7 cellular contexts compared by ENCODE assay signal in the genomic region with DNA sequence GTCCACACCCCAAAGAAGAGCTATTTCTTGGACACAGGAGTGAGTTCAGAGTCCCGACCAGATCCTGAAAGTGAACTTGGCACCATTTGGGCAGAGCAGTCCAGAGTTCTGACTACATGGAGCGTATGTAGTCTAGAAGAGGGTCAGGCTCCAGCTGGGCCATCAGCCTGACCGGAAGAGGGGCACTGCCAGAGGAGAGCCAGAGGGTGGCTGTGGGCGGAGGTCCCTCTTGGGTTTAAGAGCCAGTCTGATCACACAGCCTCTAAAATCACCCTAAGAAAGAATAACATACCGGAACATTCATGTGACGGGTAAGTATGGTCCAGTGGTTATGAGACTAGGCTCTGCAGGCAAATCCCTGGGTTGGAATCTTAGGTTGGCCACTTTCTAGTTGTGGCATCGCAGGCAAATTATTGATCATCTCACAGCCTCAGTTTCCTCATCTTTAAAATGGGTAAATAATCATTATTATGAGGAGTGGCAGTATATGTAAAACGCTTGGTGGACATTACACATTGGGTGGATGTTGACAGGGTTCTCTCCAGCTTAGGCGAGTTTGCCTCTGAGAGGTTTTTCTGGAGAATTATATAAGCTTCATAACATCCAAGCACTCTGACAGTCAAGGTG. TPM values are rescaled to one million over a fixed set of nuclear protein-coding genes. Genes with fewer than 3 reads are reported as not detected.
A peak's percentile ranks its signal among the peaks of the same experiment; 100 is the strongest.
DNase-seq lines count a peak whose midpoint lies in the region; ATAC-seq, FAIRE-seq and TF ChIP-seq lines count a peak whose summit lies in the region.

No MANE protein-coding gene starts in this region.

- no peak for FAIRE-seq in keratinocyte (lab: Jason Lieb, UNC)

- DNase-seq in activated naive CD8-positive, alpha-beta T cell treated with anti-CD3 and anti-CD28 coated beads, Interleukin-2, amount 10 ng/mL, durations not matched to agents 7 days and 5 days, result no peak
- DNase-seq in keratinocyte (ENCODE audit: low read depth, low spot score), result no peak
- no peak for DNase-seq in NCI-H1930 (lab: John Stamatoyannopoulos, UW)
- no peak for DNase-seq in COLO668 (lab: John Stamatoyannopoulos, UW; ENCODE audit: unreplicated experiment)

- TF ChIP-seq CTCF in keratinocyte (optimal IDR thresholded peaks at IDR 0.05 in 1 of 3, IDR thresholded peaks at IDR 0.05 in 1 of 3, conservative IDR thresholded peaks at IDR 0.05 in 1 of 3; ENCODE audit: extremely low read depth in 1 of 3, insufficient read depth in 2 of 3, low read length in 3 of 3), result no peak

- peak overlapping the region; percentile 96 for H3K4me3 Mint-ChIP-seq in activated naive CD8-positive, alpha-beta T cell treated with anti-CD3 and anti-CD28 coated beads, Interleukin-2, amount 10 ng/mL, durations not matched to agents 7 days and 5 days

- dilution Hi-C loops in keratinocyte (cut with MboI; ENCODE audit: extremely low pct_ligation_motif_present, low sequenced_read_pairs), result no loop called here

- H3K4me2 ChIP-seq in keratinocyte (ENCODE audit: control insufficient read depth, extremely low read depth, insufficient read depth, low read depth, low read length), result peak overlapping the region; percentile 79

- peaks cover 14% of the 10 kb centered on the region for H3K4me1 Mint-ChIP-seq in activated naive CD8-positive, alpha-beta T cell treated with anti-CD3 and anti-CD28 coated beads, Interleukin-2, amount 10 ng/mL, durations not matched to agents 7 days and 5 days

- H3K79me2 ChIP-seq in keratinocyte (ENCODE audit: control insufficient read depth, insufficient read depth, low read length), result peaks cover 28% of the 10 kb centered on the region

- POLR2A ChIA-PET in activated naive CD8-positive, alpha-beta T cell treated with anti-CD3 and anti-CD28 coated beads, Interleukin-2, amount 10 ng/mL, durations not matched to agents 7 days and 5 days (lab: Charles Lee), result interaction anchor here (0.6 to 6.9 kb wide), 2 partner anchors 62 to 130 kb away, joined by 3 to 60 read pairs; no protein-coding TSS in a partner anchor

- H4K20me1 ChIP-seq in keratinocyte (ENCODE audit: control insufficient read depth, extremely low read depth, insufficient read depth, low read length), result peaks cover 10% of the 10 kb centered on the region

- no peaks in the 10 kb centered on the region for H3K9me3 Mint-ChIP-seq in activated naive CD8-positive, alpha-beta T cell treated with anti-CD3 and anti-CD28 coated beads, Interleukin-2, amount 10 ng/mL, durations not matched to agents 7 days and 5 days

- no peaks in the 10 kb centered on the region for H3K27me3 ChIP-seq in HUES6 (ENCODE audit: control insufficient read depth, insufficient read depth, low read length)
- no peaks in the 10 kb centered on the region for H3K27me3 ChIP-seq in keratinocyte (ENCODE audit: control insufficient read depth, extremely low read depth, insufficient read depth, low read length)
- no peaks in the 10 kb centered on the region for H3K27me3 ChIP-seq in stomach smooth muscle (ENCODE audit: control insufficient read depth in 1 of 2, insufficient read depth in 2 of 2, low read length in 2 of 2)

- H3K36me3 ChIP-seq in HUES6 (ENCODE audit: control insufficient read depth, insufficient read depth, low read length) (no peaks in the 10 kb centered on the region), keratinocyte (ENCODE audit: control insufficient read depth in 2 of 2, extremely low read depth in 1 of 2, insufficient read depth in 2 of 2, low read length in 2 of 2) (peaks cover 2 to 7% of the 10 kb centered on the region in 2 experiments), stomach smooth muscle (ENCODE audit: control insufficient read depth in 2 of 2, insufficient read depth in 2 of 2, low read length in 2 of 2) (no peaks in the 10 kb centered on the region)

- H2AFZ ChIP-seq in keratinocyte (ENCODE audit: control insufficient read depth, low read length), result peak overlapping the region; percentile 45

- H3K4me3 ChIP-seq in HUES6 (ENCODE audit: low read depth, low read length) (peak overlapping the region; percentile 90), keratinocyte (ENCODE audit: control insufficient read depth in 2 of 3, extremely low read depth in 1 of 3, insufficient read depth in 2 of 3, low read depth in 1 of 3, low read length in 3 of 3) (peak overlapping the region; percentile 59 to 87 (median 64)), stomach smooth muscle (ENCODE audit: low read length in 2 of 2) (peak overlapping the region; percentile 95 to 98)

- no peak for ATAC-seq in activated naive CD8-positive, alpha-beta T cell treated with anti-CD3 and anti-CD28 coated beads, Interleukin-2, amount 10 ng/mL, durations not matched to agents 7 days and 5 days (ENCODE audit: low read depth)
- ATAC-seq in GM21423 (IDR thresholded peaks at IDR 0.05; ENCODE audit: unreplicated experiment), result no peak

- H3K27ac ChIP-seq in HUES6 (ENCODE audit: low read depth, low read length), result peak overlapping the region; percentile 42; the same call in 1 of the 2 replicates
- peak overlapping the region; percentile 95 for H3K27ac ChIP-seq in keratinocyte (ENCODE audit: control insufficient read depth, insufficient read depth, low read length)
- H3K27ac ChIP-seq in stomach smooth muscle (ENCODE audit: low read length), result peak overlapping the region; percentile 89

- 0 out of 2 replicates have a peak, but pooled peaks cover 2% of the 10 kb centered on the region for H3K9me3 ChIP-seq in HUES6 (ENCODE audit: control insufficient read depth, insufficient read depth, low read depth, low read length)
- H3K9me3 ChIP-seq in keratinocyte (ENCODE audit: control insufficient read depth, low read depth, low read length), result no peaks in the 10 kb centered on the region
- H3K9me3 ChIP-seq in stomach smooth muscle (ENCODE audit: control insufficient read depth in 2 of 2, low read length in 2 of 2), result no peaks in the 10 kb centered on the region

- peaks cover 3% of the 10 kb centered on the region for H3K36me3 Mint-ChIP-seq in activated naive CD8-positive, alpha-beta T cell treated with anti-CD3 and anti-CD28 coated beads, Interleukin-2, amount 10 ng/mL, durations not matched to agents 7 days and 5 days

- H3K9ac ChIP-seq in HUES6 (ENCODE audit: low read length) (peak overlapping the region; percentile 69), keratinocyte (ENCODE audit: control insufficient read depth, extremely low read depth, insufficient read depth, low read length) (peak overlapping the region; percentile 96), stomach smooth muscle (ENCODE audit: low read length in 2 of 2) (peak overlapping the region; percentile 88 to 90)

- peaks cover 9% of the 10 kb centered on the region; the same call in 1 of the 2 replicates for H3K4me1 ChIP-seq in HUES6 (ENCODE audit: control insufficient read depth, insufficient read depth, low read length)
- peaks cover 14% of the 10 kb centered on the region for H3K4me1 ChIP-seq in keratinocyte (ENCODE audit: control insufficient read depth, extremely low read depth, insufficient read depth, low read length)
- H3K4me1 ChIP-seq in stomach smooth muscle (ENCODE audit: control insufficient read depth, insufficient read depth, low read length), result peaks cover 14% of the 10 kb centered on the region

- H3K9me1 ChIP-seq in keratinocyte (ENCODE audit: control insufficient read depth, extremely low read depth, insufficient read depth, low read length), result no peaks in the 10 kb centered on the region

- peak overlapping the region; percentile 99 for H3K27ac Mint-ChIP-seq in activated naive CD8-positive, alpha-beta T cell treated with anti-CD3 and anti-CD28 coated beads, Interleukin-2, amount 10 ng/mL, durations not matched to agents 7 days and 5 days

- H3K27me3 Mint-ChIP-seq in activated naive CD8-positive, alpha-beta T cell treated with anti-CD3 and anti-CD28 coated beads, Interleukin-2, amount 10 ng/mL, durations not matched to agents 7 days and 5 days, result no peaks in the 10 kb centered on the region

RNA-seq across cellular contexts. Expression of a gene that starts 2.1 kb away (rescaled TPM):
- total RNA-seq in activated naive CD8-positive, alpha-beta T cell treated with anti-CD3 and anti-CD28 coated beads, Interleukin-2, amount 10 ng/mL, durations not matched to agents 7 days and 5 days, result 10 to 100 TPM; 19.3 to 20.7 TPM
- 17.0 to 20.1 TPM (median 19.7 TPM) in 3 replicates for polyA plus RNA-seq in keratinocyte
- polyA plus RNA-seq in keratinocyte (2011; ENCODE audit: low read depth), result 11.3 TPM
- 15.2 and 16.7 TPM in 2 replicates for polyA plus RNA-seq in keratinocyte (2011; cell fraction: cytosol; rRNA removed)
- polyA plus RNA-seq in keratinocyte (2011; cell fraction: nucleus; rRNA removed), result 28.1 and 28.9 TPM in 2 replicates
- polyA plus RNA-seq in keratinocyte (2012; ENCODE audit: low replicate concordance), result 22.5 and 24.8 TPM in 2 replicates
- 20.7 to 42.1 TPM (median 37.9 TPM) in 3 replicates for polyA minus RNA-seq in keratinocyte
- polyA minus RNA-seq in keratinocyte (2011; cell fraction: cytosol; rRNA and poly(A)+ RNA removed), result 94.8 TPM
- polyA minus RNA-seq in keratinocyte (2011; cell fraction: nucleus; rRNA and poly(A)+ RNA removed), result 52.3 and 72.3 TPM in 2 replicates

Comparison
In these comparisons a context has a peak if more than half of its experiments do, and no peak if none do; other contexts are left out.
1. H3K27ac ChIP-seq: peak in every context shown above with its lines; median percentile 95 in keratinocyte; 89 in stomach smooth muscle; 42 in HUES6.